32 cellular contexts compared by ENCODE assay signal in genomic region chr14:33809456-33809855, GRCh38.
"Had no signal": no experiment of that assay in that cellular context is flagged by ENCODE, and none has a peak within 500 bp of the region (broad histone marks: within the 10 kb centered on the region; RNA-seq: fewer than 3 reads in every experiment).

No MANE protein-coding gene starts in this region.

- ATAC-seq: activated CD4-positive, CD25-positive, alpha-beta regulatory T cell treated with anti-CD3 and anti-CD28 coated beads, Interleukin-2, amount 50 U/mL, for 24 hours; gastrocnemius medialis; left ventricle myocardium superior; mucosa of descending colon; natural killer cell treated with Interleukin-12 subunit alpha and Interleukin-12 subunit beta and Interleukin-15 and Interleukin-18, amount 100 ng/mL, for 72 hours; stimulated activated memory B cell treated with anti-CD40 and anti-IgM and Interleukin-4, amounts not matched to agents 10 μg/mL and 1 μg/mL and 100 μg/mL, for 72 hours; stimulated activated naive CD8-positive, alpha-beta T cell treated with anti-CD3 and anti-CD28 coated beads, Interleukin-15, amount 100 ng/mL, for 72 hours had no signal

- H3K27me3 ChIP-seq: adrenal gland, ascending aorta, cardiac muscle cell, colonic mucosa, dorsolateral prefrontal cortex, gastrocnemius medialis, hepatocyte, right atrium auricular region, uterus had no signal

- DNase-seq: activated CD4-positive, alpha-beta T cell treated with anti-CD3 and anti-CD28 coated beads for 48 hours; activated CD4-positive, alpha-beta T cell treated with anti-CD3 and anti-CD28 coated beads, Interleukin-2, amount 50 U/mL, for 48 hours; activated CD8-positive, alpha-beta memory T cell treated with anti-CD3 and anti-CD28 coated beads for 24 hours; activated effector memory CD4-positive, alpha-beta T cell treated with anti-CD3 and anti-CD28 coated beads, Interleukin-2, amount 50 U/mL, for 16 hours; activated naive CD4-positive, alpha-beta T cell treated with anti-CD3 and anti-CD28 coated beads for 36 hours; activated naive CD8-positive, alpha-beta T cell treated with anti-CD3 and anti-CD28 coated beads for 36 hours; adrenal gland; cerebellar nuclear complex; colonic mucosa; dorsolateral prefrontal cortex; effector memory CD4-positive, alpha-beta T cell; erythroblast; gastrocnemius medialis; glutamatergic neuron; islet precursor cell; left ventricle myocardium superior; mucosa of descending colon; stimulated activated CD4-positive, alpha-beta T cell treated with anti-CD3 and anti-CD28 coated beads, Interleukin-1b, Interleukin-23, amount 100 ng/mL, for 48 hours; stimulated activated CD4-positive, alpha-beta T cell treated with anti-CD3 and anti-CD28 coated beads, Interleukin-4, amount 100 ng/mL, for 4 hours; stimulated activated CD8-positive, alpha-beta memory T cell treated with anti-CD3 and anti-CD28 coated beads, Interleukin-4, amount 100 ng/mL, for 48 hours; stimulated activated naive CD8-positive, alpha-beta T cell treated with anti-CD3 and anti-CD28 coated beads, Interleukin-15, amount 100 ng/mL, for 72 hours; substantia nigra; uterus; WERI-Rb-1 had no signal

- H3K27ac ChIP-seq: adrenal gland, ascending aorta, cardiac muscle cell, colonic mucosa, dorsolateral prefrontal cortex, gastrocnemius medialis, hepatocyte, right atrium auricular region, uterus, WERI-Rb-1 had no signal

- H3K4me3 ChIP-seq: adrenal gland, ascending aorta, cardiac muscle cell, colonic mucosa, gastrocnemius medialis, hepatocyte, mucosa of descending colon, right atrium auricular region, smooth muscle cell, uterus had no signal

- H3K4me1 ChIP-seq: adrenal gland, ascending aorta, colonic mucosa, gastrocnemius medialis, right atrium auricular region, uterus had no signal

- H3K9me3 ChIP-seq: adrenal gland, ascending aorta, colonic mucosa, gastrocnemius medialis, mucosa of descending colon, right atrium auricular region, uterus had no signal

- H3K36me3 ChIP-seq: adrenal gland, ascending aorta, cardiac muscle cell, colonic mucosa, gastrocnemius medialis, right atrium auricular region, uterus, WERI-Rb-1 had no signal
